ENCODE assay signal across 1 cellular context in genomic region chr1:160651428-160652064, GRCh38.
TF ChIP-seq lines count a peak whose summit lies in the region.

No MANE protein-coding gene starts in this region.

TF ChIP-seq in GM23338, 12 proteins besides CTCF, POLR2A, EP300 and RAD21 (continued from another document):
- no peak for TF ChIP-seq ZNF114 (CRISPR knock-in tag; IDR thresholded peaks at IDR 0.05)
